24 cellular contexts compared by ENCODE assay signal in the genomic region with DNA sequence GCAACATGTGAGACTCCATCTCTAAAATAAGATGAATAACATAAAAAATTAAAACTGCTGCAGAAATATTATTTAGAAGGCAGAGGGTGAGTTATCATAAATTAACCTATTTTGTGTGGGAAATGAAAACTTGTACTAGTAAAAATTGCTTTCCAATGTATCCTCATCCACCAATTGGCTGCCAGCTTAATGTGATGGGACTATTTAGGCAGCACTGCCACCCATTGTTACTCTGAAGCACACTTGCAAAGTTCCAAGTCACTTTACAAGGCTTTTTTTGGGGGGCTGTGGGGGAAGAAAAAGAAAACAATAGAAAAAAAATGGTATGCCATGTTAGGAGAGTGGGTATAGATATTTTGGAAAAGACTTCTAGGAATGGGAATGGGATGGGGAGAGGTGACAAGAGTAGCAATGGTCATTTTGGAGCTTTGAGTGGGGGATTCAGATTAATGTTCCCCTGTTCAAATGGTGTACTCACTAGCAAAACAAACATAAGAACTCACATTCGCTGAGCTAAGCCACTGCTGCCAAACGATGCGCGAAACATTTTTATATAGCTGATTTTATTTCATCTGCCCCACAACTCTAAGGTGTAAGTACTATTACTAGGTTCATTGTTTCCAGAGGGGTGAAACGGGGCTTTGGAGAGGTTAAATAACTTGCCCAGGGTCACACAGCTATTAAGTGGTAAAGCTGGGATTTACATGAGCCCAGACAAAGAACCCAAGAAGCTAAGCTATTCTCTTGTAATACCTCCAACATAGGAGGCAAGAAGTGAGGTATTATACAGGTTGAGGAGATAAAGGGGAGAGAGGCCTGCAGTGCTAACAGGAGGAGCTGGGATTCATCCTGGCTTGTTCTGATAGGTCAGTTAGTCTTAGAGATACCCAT.
DNase-seq lines count a peak whose midpoint lies in the region; ATAC-seq, FAIRE-seq and TF ChIP-seq lines count a peak whose summit lies in the region.
"Had no signal": no experiment of that assay in that cellular context is flagged by ENCODE, and none has a peak within 500 bp of the region (broad histone marks: within the 10 kb centered on the region; RNA-seq: fewer than 3 reads in every experiment).

No MANE protein-coding gene starts in this region.

- H3K23me2 ChIP-seq in H1 (ENCODE audit: low read depth, low read length): no peaks in the 10 kb centered on the region

- CTCF ChIA-PET in HEK293 (lab: Yijun Ruan, JAX): interaction anchor here (0.5 kb wide), 1 partner anchor 64 kb away, joined by 3 read pairs; no protein-coding TSS in a partner anchor
- CTCF ChIA-PET in H1 (lab: Charles Lee; ENCODE audit: partially characterized antibody): interaction anchor here (0.6 to 3.1 kb wide), 9 partner anchors 9 to 1377 kb away, joined by 3 to 13 read pairs (median 4); no protein-coding TSS in a partner anchor

- ATAC-seq in HG03565 (IDR thresholded peaks at IDR 0.05; ENCODE audit: unreplicated experiment): no peak
- ATAC-seq: activated CD8-positive, alpha-beta T cell treated with anti-CD3 and anti-CD28 coated beads for 36 hours; esophagus mucosa; heart right ventricle; naive thymus-derived CD4-positive, alpha-beta T cell; stimulated activated effector memory CD8-positive, alpha-beta T cell treated with anti-CD3 and anti-CD28 coated beads, Interleukin-12 subunit alpha, Interleukin-12 subunit beta, amount 100 ng/mL, for 72 hours; upper lobe of right lung had no signal

- H3K9me3 Mint-ChIP-seq in progenitor cell of endocrine pancreas (ENCODE audit: low read depth): no peaks in the 10 kb centered on the region
- H3K9me3 Mint-ChIP-seq: activated CD8-positive, alpha-beta T cell treated with anti-CD3 and anti-CD28 coated beads for 36 hours; activated naive CD4-positive, alpha-beta T cell treated with anti-CD3 and anti-CD28 coated beads for 36 hours had no signal

- POLR2A ChIA-PET in HEK293 (lab: Yijun Ruan, JAX): interaction anchor here (0.5 kb wide), 1 partner anchor 15 kb away, joined by 3 read pairs; no protein-coding TSS in a partner anchor
- POLR2A ChIA-PET in H1 (lab: Charles Lee; ENCODE audit: partially characterized antibody): interaction anchor here (0.9 to 1.4 kb wide), 2 partner anchors 10 to 11 kb away, joined by 3 read pairs; no protein-coding TSS in a partner anchor

- no peaks in the 10 kb centered on the region for H3K27me3 ChIP-seq in H1 (replicated peaks in 1 of 4; ENCODE audit: control insufficient read depth in 3 of 4, extremely low read depth in 1 of 4, insufficient read depth in 3 of 4, low read length in 3 of 4)
- H3K27me3 ChIP-seq: heart right ventricle, upper lobe of right lung had no signal

- H2AK5ac ChIP-seq in H1 (ENCODE audit: low read depth, low read length): no peak overlapping the region

- no peak overlapping the region for H2BK5ac ChIP-seq in H1 (ENCODE audit: low read depth, low read length)

- H3K27me3 Mint-ChIP-seq in progenitor cell of endocrine pancreas: no peaks in the 10 kb centered on the region

- H3K9ac ChIP-seq in H1 (replicated peaks in 1 of 4; ENCODE audit: extremely low read depth in 1 of 4, low read depth in 3 of 4, low read length in 3 of 4): no peak overlapping the region

- H3K27ac ChIP-seq in HEK293 (ENCODE audit: extremely low read depth, low read depth, low read length) (no peak overlapping the region), H1 (ENCODE audit: low read depth, low read length) (no peak overlapping the region)
- H3K27ac ChIP-seq: upper lobe of right lung had no signal

- H3K4me3 ChIP-seq in HEK293 (ENCODE audit: low read depth, low read length): no peak overlapping the region
- H3K4me3 ChIP-seq in H1 (ENCODE audit: extremely low read depth in 1 of 4, insufficient read depth in 2 of 4, low read depth in 3 of 4, low read length in 4 of 4): no peak overlapping the region
- H3K4me3 ChIP-seq: heart right ventricle, upper lobe of right lung had no signal

- peaks cover 58% of the 10 kb centered on the region for H3K4me1 Mint-ChIP-seq in progenitor cell of endocrine pancreas (ENCODE audit: low read depth)
- H3K4me1 Mint-ChIP-seq: naive thymus-derived CD4-positive, alpha-beta T cell; stimulated activated effector memory CD8-positive, alpha-beta T cell treated with anti-CD3 and anti-CD28 coated beads, Interleukin-12 subunit alpha, Interleukin-12 subunit beta, amount 100 ng/mL, for 72 hours had no signal

- TF ChIP-seq CTCF in HEK293 (tag by site-specific recombination; IDR thresholded peaks at IDR 0.05) (no peak), H1 (IDR thresholded peaks at IDR 0.05; ENCODE audit: control extremely low read depth in 1 of 3, insufficient read depth in 1 of 3, low read depth in 1 of 3, low read length in 3 of 3) (no peak), progenitor cell of endocrine pancreas (IDR thresholded peaks at IDR 0.05; ENCODE audit: unreplicated experiment) (no peak)

- H2AFZ ChIP-seq in H1 (ENCODE audit: low read length): no peak overlapping the region

- no peak for FAIRE-seq in H1 (lab: Jason Lieb, UNC)
- FAIRE-seq: GM12892 had no signal

- no peak overlapping the region for H2BK12ac ChIP-seq in H1 (ENCODE audit: low read depth, low read length)

- no peak overlapping the region; a peak in 1 of 4 replicates for H3K4me2 ChIP-seq in H1 (ENCODE audit: insufficient read depth in 1 of 2, low read depth in 2 of 2, low read length in 2 of 2)

- TF ChIP-seq EP300 in H1 (IDR thresholded peaks at IDR 0.05; ENCODE audit: borderline replicate concordance in 1 of 2, low read depth in 2 of 2, low read length in 2 of 2): no peak

- peak overlapping the region; percentile 83 for H3K27ac Mint-ChIP-seq in progenitor cell of endocrine pancreas
- H3K27ac Mint-ChIP-seq: activated CD8-positive, alpha-beta T cell treated with anti-CD3 and anti-CD28 coated beads for 36 hours; activated naive CD4-positive, alpha-beta T cell treated with anti-CD3 and anti-CD28 coated beads for 36 hours; stimulated activated effector memory CD8-positive, alpha-beta T cell treated with anti-CD3 and anti-CD28 coated beads, Interleukin-12 subunit alpha, Interleukin-12 subunit beta, amount 100 ng/mL, for 72 hours had no signal

- H3K4me1 ChIP-seq in HEK293 (ENCODE audit: control insufficient read depth, insufficient read depth, low read length) (peaks cover 20% of the 10 kb centered on the region), H1 (replicated peaks in 1 of 4; ENCODE audit: control insufficient read depth in 3 of 4, insufficient read depth in 4 of 4, low read length in 3 of 4) (peaks cover 6 to 15% (median 10%) of the 10 kb centered on the region in 4 experiments)

- peak; percentile 26 to 45; a peak in 3 of 4 replicates for TF ChIP-seq RAD21 in H1 (IDR thresholded peaks at IDR 0.05 in 1 of 2, conservative IDR thresholded peaks at IDR 0.05 in 1 of 2; ENCODE audit: low read depth in 2 of 2, low read length in 2 of 2)

- no peaks in the 10 kb centered on the region for H3K79me2 ChIP-seq in H1 (ENCODE audit: control insufficient read depth in 1 of 2, insufficient read depth in 2 of 2, low read length in 2 of 2)

- H3K79me1 ChIP-seq in H1 (ENCODE audit: low read depth, low read length): no peaks in the 10 kb centered on the region

- DNase-seq in Ammon's horn (ENCODE audit: low spot score) (peak; percentile 48), H1 (ENCODE audit: low read depth in 1 of 2, low spot score in 2 of 2) (no peak), progenitor cell of endocrine pancreas (ENCODE audit: low spot score, unreplicated experiment) (no peak), NCI-H1417 treated with DMSO at 0.1 percent for 48 hours (lab: John Stamatoyannopoulos, UW) (no peak), HCEC 1CT (no peak)
- DNase-seq: ACHN; activated CD8-positive, alpha-beta T cell treated with anti-CD3 and anti-CD28 coated beads for 36 hours; activated naive CD4-positive, alpha-beta T cell treated with anti-CD3 and anti-CD28 coated beads for 36 hours; cerebellar nuclear complex; dermis blood vessel endothelial cell; DMS153; heart right ventricle; naive thymus-derived CD4-positive, alpha-beta T cell; NCI-H1105; NCI-H2081; NCI-H524 treated with DMSO at 0.1 percent for 48 hours; NK-92 treated with Interleukin-12 subunit alpha and Interleukin-12 subunit beta, amount 100 ng/mL, for 24 hours; SHP77 treated with DMSO at 0.1 percent for 48 hours; upper lobe of right lung had no signal

- H3K18ac ChIP-seq in H1 (ENCODE audit: extremely low read depth, low read length): no peak overlapping the region

- H2BK120ac ChIP-seq in H1 (replicated peaks; ENCODE audit: low read depth, low read length): no peak overlapping the region

- no peak overlapping the region for H2BK20ac ChIP-seq in H1 (ENCODE audit: low read length)

- H3K14ac ChIP-seq in H1 (ENCODE audit: insufficient read length): no peak overlapping the region

- WGBS in H1 (ENCODE audit: extremely low coverage in 1 of 2, insufficient coverage in 1 of 2, insufficient read length in 1 of 2, insufficient replicate concordance in 2 of 2, low coverage in 1 of 2, low lambda C conversion rate in 2 of 2, missing lambda C conversion rate in 1 of 2), 2 experiments: 89% methylated on average over 5 of the region's 5 CpGs; no CpG with 5 or more reads in 1 of the 2 experiments

- H4K5ac ChIP-seq in H1 (ENCODE audit: insufficient read length, low read depth, low read length): no peak overlapping the region

- H3K36me3 ChIP-seq in HEK293 (ENCODE audit: control insufficient read depth in 2 of 2, insufficient read depth in 1 of 2, low read length in 2 of 2) (no peaks in the 10 kb centered on the region), H1 (ENCODE audit: control insufficient read depth in 2 of 4, insufficient read depth in 4 of 4, low read length in 3 of 4) (no peaks in the 10 kb centered on the region)
- H3K36me3 ChIP-seq: heart right ventricle, upper lobe of right lung had no signal

- no peaks in the 10 kb centered on the region for H4K20me1 ChIP-seq in H1 (replicated peaks in 1 of 2; ENCODE audit: control insufficient read depth in 1 of 2, insufficient read depth in 2 of 2, low read length in 2 of 2)

- no peak overlapping the region for H3K4ac ChIP-seq in H1 (replicated peaks; ENCODE audit: insufficient read length, low read depth, low read length)

- TF ChIP-seq POLR2A in H1 (IDR thresholded peaks at IDR 0.05; ENCODE audit: control extremely low read depth in 1 of 2, low read depth in 2 of 2, low read length in 2 of 2): no peak

- no peak overlapping the region for H4K8ac ChIP-seq in H1 (ENCODE audit: extremely low read depth, insufficient read depth, low read length)

- H3K56ac ChIP-seq in H1 (replicated peaks; ENCODE audit: insufficient read length, low read depth, low read length): no peak overlapping the region

- peak overlapping the region; percentile 47; the same call in 1 of the 2 replicates for H2BK15ac ChIP-seq in H1 (ENCODE audit: low read length)

- no peak overlapping the region for H3K4me3 Mint-ChIP-seq in progenitor cell of endocrine pancreas (ENCODE audit: low read depth)
- H3K4me3 Mint-ChIP-seq: activated CD8-positive, alpha-beta T cell treated with anti-CD3 and anti-CD28 coated beads for 36 hours; activated naive CD4-positive, alpha-beta T cell treated with anti-CD3 and anti-CD28 coated beads for 36 hours; naive thymus-derived CD4-positive, alpha-beta T cell; stimulated activated effector memory CD8-positive, alpha-beta T cell treated with anti-CD3 and anti-CD28 coated beads, Interleukin-12 subunit alpha, Interleukin-12 subunit beta, amount 100 ng/mL, for 72 hours had no signal

- no peak overlapping the region for H4K91ac ChIP-seq in H1 (replicated peaks; ENCODE audit: insufficient read length, low read length)

- no peak overlapping the region for H3K23ac ChIP-seq in H1 (ENCODE audit: insufficient read length)

- H3K36me3 Mint-ChIP-seq in progenitor cell of endocrine pancreas (ENCODE audit: insufficient read depth): peaks cover 40% of the 10 kb centered on the region
- H3K36me3 Mint-ChIP-seq: naive thymus-derived CD4-positive, alpha-beta T cell; stimulated activated effector memory CD8-positive, alpha-beta T cell treated with anti-CD3 and anti-CD28 coated beads, Interleukin-12 subunit alpha, Interleukin-12 subunit beta, amount 100 ng/mL, for 72 hours had no signal

- H3K9me3 ChIP-seq in HEK293 (ENCODE audit: control insufficient read depth, insufficient read depth, low read depth, low read length) (no peaks in the 10 kb centered on the region), H1 (ENCODE audit: insufficient read depth in 2 of 2, low read depth in 1 of 2, low read length in 1 of 2) (no peaks in the 10 kb centered on the region)
- H3K9me3 ChIP-seq: heart right ventricle, upper lobe of right lung had no signal
